28 cellular contexts compared by ENCODE assay signal in the genomic region with DNA sequence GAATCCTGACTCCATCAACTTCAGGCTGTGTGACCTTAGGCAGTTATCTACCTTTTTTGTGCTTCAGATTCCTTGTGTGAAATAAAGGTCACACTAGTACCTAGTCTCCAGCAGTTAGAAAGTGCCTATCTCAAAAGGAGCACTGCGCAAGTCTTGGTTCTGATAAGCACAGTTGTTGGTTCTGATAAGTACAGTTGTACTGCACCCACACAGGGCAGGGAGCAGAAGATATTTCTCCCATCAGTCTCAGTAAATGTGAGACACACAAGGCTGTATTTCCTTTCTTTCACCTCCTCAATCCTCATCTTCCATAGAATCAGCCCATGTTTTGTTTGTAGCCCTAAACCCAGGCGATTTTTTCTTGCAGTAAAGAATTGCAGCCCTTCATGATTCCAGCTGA.
"Had no signal": no experiment of that assay in that cellular context is flagged by ENCODE, and none has a peak within 500 bp of the region (broad histone marks: within the 10 kb centered on the region; RNA-seq: fewer than 3 reads in every experiment).

No MANE protein-coding gene starts in this region.

- H3K9me3 Mint-ChIP-seq: activated naive CD4-positive, alpha-beta T cell treated with anti-CD3 and anti-CD28 coated beads, Interleukin-2, amount 50 U/mL, for 24 hours; activated T-helper 1 cell treated with anti-CD3 and anti-CD28 coated beads, Interleukin-12 subunit alpha, Interleukin-12 subunit beta, Interleukin-2, Interleukin-4 antibody, amounts not matched to agents 30 ng/mL and 10 ng/mL and 1 ng/mL, durations not matched to agents 14 hours and 24 hours and 36 hours had no signal

- H3K4me1 ChIP-seq: ascending aorta, Peyer's patch, SJSA1 had no signal

- H3K27ac ChIP-seq: ascending aorta, body of pancreas, Peyer's patch, RWPE1, SJSA1 had no signal

- DNase-seq: activated CD4-positive, alpha-beta T cell treated with anti-CD3 and anti-CD28 coated beads for 48 hours; activated CD4-positive, alpha-beta T cell treated with anti-CD3 and anti-CD28 coated beads, Interleukin-2, amount 50 U/mL, for 4 hours; activated CD4-positive, CD25-positive, alpha-beta regulatory T cell treated with anti-CD3 and anti-CD28 coated beads, Interleukin-2, amount 50 U/mL, for 72 hours; activated CD8-positive, alpha-beta memory T cell treated with anti-CD3 and anti-CD28 coated beads, Interleukin-2, amount 50 U/mL, for 48 hours; activated CD8-positive, alpha-beta T cell treated with anti-CD3 and anti-CD28 coated beads, Interleukin-2, amount 10 ng/mL, durations not matched to agents 7 days and 5 days; activated effector memory CD4-positive, alpha-beta T cell treated with Interleukin-2 at 50 U/mL for 16 hours; activated naive CD4-positive, alpha-beta T cell; activated T-cell treated with anti-CD3 and anti-CD28 coated beads, Interleukin-2, amount 50 U/mL, for 1 hour; amniotic stem cell; body of pancreas; central memory CD4-positive, alpha-beta T cell; KG1; NCI-H1092; NCI-H1417 treated with DMSO at 0.1 percent for 48 hours; NCI-H1694 treated with DMSO at 0.1 percent for 48 hours; NCI-H2081; NCI-H510A treated with DMSO at 0.1 percent for 48 hours; NCI-H69; NK-92 treated with Interleukin-12 subunit alpha and Interleukin-12 subunit beta, amount 100 ng/mL, for 24 hours; Peyer's patch; Right ventricle myocardium superior; T-helper 17 cell; T-helper 9 cell had no signal

- H3K36me3 ChIP-seq: ascending aorta, Peyer's patch, SJSA1 had no signal

- H3K27me3 ChIP-seq: ascending aorta, body of pancreas, Peyer's patch had no signal

- H3K9me3 ChIP-seq: ascending aorta, body of pancreas, Peyer's patch, SJSA1 had no signal

- H3K27ac Mint-ChIP-seq: activated CD8-positive, alpha-beta T cell treated with anti-CD3 and anti-CD28 coated beads, Interleukin-2, amount 10 ng/mL, durations not matched to agents 7 days and 5 days; activated naive CD4-positive, alpha-beta T cell treated with anti-CD3 and anti-CD28 coated beads, Interleukin-2, amount 50 U/mL, for 24 hours; activated T-helper 1 cell treated with anti-CD3 and anti-CD28 coated beads, Interleukin-12 subunit alpha, Interleukin-12 subunit beta, Interleukin-2, Interleukin-4 antibody, amounts not matched to agents 30 ng/mL and 10 ng/mL and 1 ng/mL, durations not matched to agents 14 hours and 24 hours and 36 hours; T-helper 17 cell had no signal

- ATAC-seq: activated CD8-positive, alpha-beta T cell treated with anti-CD3 and anti-CD28 coated beads, Interleukin-2, amount 10 ng/mL, durations not matched to agents 7 days and 5 days; body of pancreas; T-helper 17 cell had no signal

- H3K4me1 Mint-ChIP-seq: activated naive CD4-positive, alpha-beta T cell treated with anti-CD3 and anti-CD28 coated beads, Interleukin-2, amount 50 U/mL, for 24 hours had no signal

- H3K4me3 ChIP-seq: ascending aorta, body of pancreas, Peyer's patch, SJSA1 had no signal

- H3K4me3 Mint-ChIP-seq: activated CD8-positive, alpha-beta T cell treated with anti-CD3 and anti-CD28 coated beads, Interleukin-2, amount 10 ng/mL, durations not matched to agents 7 days and 5 days; activated naive CD4-positive, alpha-beta T cell treated with anti-CD3 and anti-CD28 coated beads, Interleukin-2, amount 50 U/mL, for 24 hours; activated T-helper 1 cell treated with anti-CD3 and anti-CD28 coated beads, Interleukin-12 subunit alpha, Interleukin-12 subunit beta, Interleukin-2, Interleukin-4 antibody, amounts not matched to agents 30 ng/mL and 10 ng/mL and 1 ng/mL, durations not matched to agents 14 hours and 24 hours and 36 hours; T-helper 17 cell had no signal

- H3K27me3 Mint-ChIP-seq: activated naive CD4-positive, alpha-beta T cell treated with anti-CD3 and anti-CD28 coated beads, Interleukin-2, amount 50 U/mL, for 24 hours had no signal
